In genomic region chr1:15526490-15527339, GRCh38 we compare ENCODE assay signal across 8 cellular contexts. TPM values are rescaled to one million over a fixed set of nuclear protein-coding genes. Genes with fewer than 3 reads are reported as not detected.
DNase-seq lines count a peak whose midpoint lies in the region; ATAC-seq and TF ChIP-seq lines count a peak whose summit lies in the region.

DNAJC16 (plus strand) TSS chr1:15526848; CDS start chr1:15529106, 2,258 bp downstream.

- peak; percentile 59 for ATAC-seq in HG02678 (IDR thresholded peaks at IDR 0.05; ENCODE audit: unreplicated experiment)
- peak; percentile 70 for ATAC-seq in activated naive CD8-positive, alpha-beta T cell treated with anti-CD3 and anti-CD28 coated beads, Interleukin-2, amount 50 U/mL, for 24 hours

- H3K4me1 ChIP-seq in cardiac muscle cell (ENCODE audit: low read depth) (peaks cover 31% of the 10 kb centered on the region), trophoblast cell (ENCODE audit: control insufficient read depth in 1 of 2, insufficient read depth in 2 of 2, low read length in 2 of 2) (peaks cover 5 to 6% of the 10 kb centered on the region in 2 experiments)

- H3K27me3 ChIP-seq in cardiac muscle cell = no peaks in the 10 kb centered on the region
- no peaks in the 10 kb centered on the region for H3K27me3 ChIP-seq in trophoblast cell (ENCODE audit: insufficient read depth, low read length)

- no peak within 1 kb of the TSS for H2BK120ac ChIP-seq in trophoblast cell (ENCODE audit: insufficient read depth, low read length, poor library complexity)

- no CpG with 5 or more reads among the region's 65 CpGs for WGBS in trophoblast cell (ENCODE audit: extremely low coverage, insufficient coverage, insufficient read length)

- H3K36me3 Mint-ChIP-seq in activated naive CD8-positive, alpha-beta T cell treated with anti-CD3 and anti-CD28 coated beads, Interleukin-2, amount 50 U/mL, for 24 hours (ENCODE audit: low read depth) = peaks cover 5% of the 10 kb centered on the region
- H3K36me3 Mint-ChIP-seq in type B pancreatic cell = peaks cover 6% of the 10 kb centered on the region

- TF ChIP-seq CTCF in GM12865 (IDR thresholded peaks at IDR 0.05; ENCODE audit: insufficient read depth, low read depth, low read length, missing control alignments) (no peak), cardiac muscle cell (IDR thresholded peaks at IDR 0.05; ENCODE audit: low read depth, low read length) (peak; percentile 27), type B pancreatic cell (conservative IDR thresholded peaks at IDR 0.05) (peak; percentile 28)

- peak within 1 kb of the TSS; percentile 100 for H3K27ac ChIP-seq in cardiac muscle cell
- peak within 1 kb of the TSS; percentile 92 for H3K27ac ChIP-seq in trophoblast cell (ENCODE audit: low read depth, low read length)

- peaks cover 44% of the 10 kb centered on the region for H3K4me1 Mint-ChIP-seq in activated naive CD8-positive, alpha-beta T cell treated with anti-CD3 and anti-CD28 coated beads, Interleukin-2, amount 50 U/mL, for 24 hours
- H3K4me1 Mint-ChIP-seq in type B pancreatic cell (ENCODE audit: unreplicated experiment) = peaks cover 32% of the 10 kb centered on the region

- peak within 1 kb of the TSS; percentile 92 for H3K9ac ChIP-seq in trophoblast cell (ENCODE audit: low read length)

- H3K79me1 ChIP-seq in trophoblast cell (ENCODE audit: low read length) = peaks cover 11% of the 10 kb centered on the region

- no peak within 1 kb of the TSS for H3K23ac ChIP-seq in trophoblast cell (ENCODE audit: low read length)

- H4K8ac ChIP-seq in trophoblast cell (ENCODE audit: low read depth, low read length) = peak within 1 kb of the TSS; percentile 82

- peak; percentile 100 for DNase-seq in GM12865 (ENCODE audit: low read depth)
- DNase-seq in NCI-H128 (lab: John Stamatoyannopoulos, UW; ENCODE audit: unreplicated experiment) = peak; percentile 100
- DNase-seq in SW 1271 (lab: John Stamatoyannopoulos, UW) = peak; percentile 97 to 99
- DNase-seq in activated naive CD8-positive, alpha-beta T cell treated with anti-CD3 and anti-CD28 coated beads, Interleukin-2, amount 50 U/mL, for 24 hours = peak; percentile 96
- peak; percentile 100 for DNase-seq in cardiac muscle cell (ENCODE audit: low read depth in 1 of 2, low spot score in 1 of 2)
- DNase-seq in trophoblast cell = peak; percentile 100
- DNase-seq in type B pancreatic cell (ENCODE audit: extremely low spot score, unreplicated experiment) = peak; percentile 99

- no peak within 1 kb of the TSS for H2AK5ac ChIP-seq in trophoblast cell (ENCODE audit: low read length)

- H3K9me3 ChIP-seq in cardiac muscle cell (ENCODE audit: low read depth) = no peaks in the 10 kb centered on the region
- no peaks in the 10 kb centered on the region for H3K9me3 ChIP-seq in trophoblast cell (ENCODE audit: insufficient read depth, low read depth, low read length)

- peak within 1 kb of the TSS; percentile 56 for H4K91ac ChIP-seq in trophoblast cell (ENCODE audit: low read depth, low read length)

- peaks cover 4% of the 10 kb centered on the region for H3K27me3 Mint-ChIP-seq in activated naive CD8-positive, alpha-beta T cell treated with anti-CD3 and anti-CD28 coated beads, Interleukin-2, amount 50 U/mL, for 24 hours
- H3K27me3 Mint-ChIP-seq in type B pancreatic cell = no peaks in the 10 kb centered on the region

- peaks cover 3% of the 10 kb centered on the region for H3K79me2 ChIP-seq in trophoblast cell (ENCODE audit: control insufficient read depth, insufficient read depth, low read length, poor library complexity)

- H3K14ac ChIP-seq in trophoblast cell (ENCODE audit: low read length) = peak within 1 kb of the TSS; percentile 81

- H2BK5ac ChIP-seq in trophoblast cell (ENCODE audit: low read depth, low read length, poor library complexity) = peak within 1 kb of the TSS; percentile 74

- H3K36me3 ChIP-seq in cardiac muscle cell (peaks cover 4% of the 10 kb centered on the region), trophoblast cell (ENCODE audit: control insufficient read depth in 1 of 2, insufficient read depth in 2 of 2, low read length in 2 of 2) (peaks cover 0 to 7% of the 10 kb centered on the region in 2 experiments)

- H3K4ac ChIP-seq in trophoblast cell (ENCODE audit: low read depth, low read length) = peak within 1 kb of the TSS; percentile 51

- H3K4me3 Mint-ChIP-seq in activated naive CD8-positive, alpha-beta T cell treated with anti-CD3 and anti-CD28 coated beads, Interleukin-2, amount 50 U/mL, for 24 hours = peak within 1 kb of the TSS; percentile 85
- peak within 1 kb of the TSS; percentile 93 for H3K4me3 Mint-ChIP-seq in type B pancreatic cell

- peak within 1 kb of the TSS; percentile 60 for H2AFZ ChIP-seq in trophoblast cell (ENCODE audit: insufficient read depth, low read length, poor library complexity)

- H3K9me3 Mint-ChIP-seq in activated naive CD8-positive, alpha-beta T cell treated with anti-CD3 and anti-CD28 coated beads, Interleukin-2, amount 50 U/mL, for 24 hours = no peaks in the 10 kb centered on the region
- H3K9me3 Mint-ChIP-seq in type B pancreatic cell = no peaks in the 10 kb centered on the region

- H3K27ac Mint-ChIP-seq in activated naive CD8-positive, alpha-beta T cell treated with anti-CD3 and anti-CD28 coated beads, Interleukin-2, amount 50 U/mL, for 24 hours = peak within 1 kb of the TSS; percentile 98
- H3K27ac Mint-ChIP-seq in type B pancreatic cell = peak within 1 kb of the TSS; percentile 98

- no peak within 1 kb of the TSS for H2BK12ac ChIP-seq in trophoblast cell (ENCODE audit: low read length)

- H3K4me2 ChIP-seq in trophoblast cell (ENCODE audit: low read length) = peak within 1 kb of the TSS; percentile 94

- peak within 1 kb of the TSS; percentile 86 for H3K18ac ChIP-seq in trophoblast cell (ENCODE audit: low read length)

- H3K4me3 ChIP-seq in GM12865 (ENCODE audit: low read depth, low read length) (peak within 1 kb of the TSS; percentile 69), cardiac muscle cell (peak within 1 kb of the TSS; percentile 77), trophoblast cell (ENCODE audit: low read depth, low read length) (peak within 1 kb of the TSS; percentile 85)

- H4K12ac ChIP-seq in trophoblast cell (ENCODE audit: low read depth, low read length) = peak within 1 kb of the TSS; percentile 88

RNA-seq across cellular contexts. Expression of gene DNAJC16, which starts in this region (rescaled TPM):
- total RNA-seq in cardiac muscle cell (13.6 and 17.8 TPM in 2 replicates), type B pancreatic cell (ENCODE audit: low replicate concordance) (23.7 and 26.3 TPM in 2 replicates)
- 9.0 and 9.4 TPM in 2 replicates for polyA plus RNA-seq in cardiac muscle cell
- polyA plus RNA-seq in trophoblast cell (2013) = 9.9 and 10.1 TPM in 2 replicates

Comparison
In these comparisons a context has a peak if more than half of its experiments do, and no peak if none do; other contexts are left out.
1. Peak in every context shown above with its lines: DNase-seq, ATAC-seq, H3K4me3 ChIP-seq and H3K27ac ChIP-seq.